In genomic region chr9:20683351-20684034, GRCh38 we compare ENCODE assay signal across 8 cellular contexts. TPM values are rescaled to one million over a fixed set of nuclear protein-coding genes. Genes with fewer than 3 reads are reported as not detected.
DNase-seq lines count a peak whose midpoint lies in the region; ATAC-seq and TF ChIP-seq lines count a peak whose summit lies in the region.

No MANE protein-coding gene starts in this region.

- peak overlapping the region; percentile 35 to 97 (median 94) for H3K27ac ChIP-seq in heart left ventricle

- peaks cover 2% of the 10 kb centered on the region for H3K36me3 Mint-ChIP-seq in activated naive CD8-positive, alpha-beta T cell treated with anti-CD3 and anti-CD28 coated beads, Interleukin-2, amount 10 ng/mL, durations not matched to agents 7 days and 5 days

- intact Hi-C loops in heart left ventricle (cut with DNase I): loop anchor here in 7 of 10 donors (2.0 to 10.0 kb wide), 6 partner anchors 56 to 329 kb away; partner anchors contain the start of gene MLLT3 (in 5 of the 7)

- POLR2A ChIA-PET in activated naive CD8-positive, alpha-beta T cell treated with anti-CD3 and anti-CD28 coated beads, Interleukin-2, amount 10 ng/mL, durations not matched to agents 7 days and 5 days (lab: Charles Lee): interaction anchor here (0.7 to 3.1 kb wide), 16 partner anchors 17 to 683 kb away, joined by 3 to 39 read pairs (median 4); partner anchors contain the start of gene MLLT3

- no peaks in the 10 kb centered on the region for H3K9me3 ChIP-seq in heart left ventricle

- peaks cover 19% of the 10 kb centered on the region for H3K4me1 Mint-ChIP-seq in activated naive CD8-positive, alpha-beta T cell treated with anti-CD3 and anti-CD28 coated beads, Interleukin-2, amount 10 ng/mL, durations not matched to agents 7 days and 5 days

- ATAC-seq in HG03159 (IDR thresholded peaks at IDR 0.05; ENCODE audit: unreplicated experiment) (peak; percentile 12), heart left ventricle (peak in 3 of 4 donors; percentile 3 to 30 (median 17)), GM21390 (IDR thresholded peaks at IDR 0.05; ENCODE audit: unreplicated experiment) (no peak)
- no peak for ATAC-seq in activated naive CD8-positive, alpha-beta T cell treated with anti-CD3 and anti-CD28 coated beads, Interleukin-2, amount 10 ng/mL, durations not matched to agents 7 days and 5 days (ENCODE audit: low read depth)

- peaks cover 0 to 34% (median 21%) of the 10 kb centered on the region in 12 donors for H3K4me1 ChIP-seq in heart left ventricle

- DNase-seq in NCI-H2171 treated with DMSO at 0.1 percent for 48 hours (lab: John Stamatoyannopoulos, UW) (peak; percentile 38), NCI-H2171 (lab: John Stamatoyannopoulos, UW) (no peak), RPMI7951 (ENCODE audit: low read depth) (peak; percentile 59), heart left ventricle (peak in 4 of 5 donors; percentile 42 to 76 (median 58)), pulmonary artery endothelial cell (ENCODE audit: low read depth, low spot score) (peak; percentile 66)
- DNase-seq in activated naive CD8-positive, alpha-beta T cell treated with anti-CD3 and anti-CD28 coated beads, Interleukin-2, amount 10 ng/mL, durations not matched to agents 7 days and 5 days: no peak

- peak overlapping the region; percentile 80 to 95 (median 88) for H3K4me3 ChIP-seq in heart left ventricle

- TF ChIP-seq CTCF in heart left ventricle (IDR thresholded peaks at IDR 0.05): no peak

- TF ChIP-seq POLR2A in heart left ventricle (IDR thresholded peaks at IDR 0.05): no peak

- H3K4me3 Mint-ChIP-seq in activated naive CD8-positive, alpha-beta T cell treated with anti-CD3 and anti-CD28 coated beads, Interleukin-2, amount 10 ng/mL, durations not matched to agents 7 days and 5 days: peak overlapping the region; percentile 94

- WGBS in heart left ventricle, 4 donors: 1 to 5% (median 2%) methylated on average over 23 to 27 of the region's 27 CpGs

- H3K27me3 ChIP-seq in heart left ventricle: no peaks in the 10 kb centered on the region

- no peaks in the 10 kb centered on the region for H3K9me3 Mint-ChIP-seq in activated naive CD8-positive, alpha-beta T cell treated with anti-CD3 and anti-CD28 coated beads, Interleukin-2, amount 10 ng/mL, durations not matched to agents 7 days and 5 days

- peak overlapping the region; percentile 27 for H3K27ac Mint-ChIP-seq in activated naive CD8-positive, alpha-beta T cell treated with anti-CD3 and anti-CD28 coated beads, Interleukin-2, amount 10 ng/mL, durations not matched to agents 7 days and 5 days

- no peaks in the 10 kb centered on the region for H3K27me3 Mint-ChIP-seq in activated naive CD8-positive, alpha-beta T cell treated with anti-CD3 and anti-CD28 coated beads, Interleukin-2, amount 10 ng/mL, durations not matched to agents 7 days and 5 days

- no peaks in the 10 kb centered on the region for H3K36me3 ChIP-seq in heart left ventricle

RNA-seq across cellular contexts. Expression of gene FOCAD, which starts 0.6 kb away (rescaled TPM):
- total RNA-seq in RPMI7951 (2014; rRNA removed; shearing (Covaris generic)): 44.2 and 54.1 TPM in 2 replicates
- 10 to 100 TPM; 21.2 to 28.3 TPM for total RNA-seq in activated naive CD8-positive, alpha-beta T cell treated with anti-CD3 and anti-CD28 coated beads, Interleukin-2, amount 10 ng/mL, durations not matched to agents 7 days and 5 days
- total RNA-seq in heart left ventricle (10 to 100 TPM; 25.1 to 39.5 (median 32.6) TPM), pulmonary artery endothelial cell (88.4 and 127 TPM in 2 replicates)
- 10 to 100 TPM in 1 of 2 donors, 1 to 10 TPM in 1; 8.6 to 15.3 TPM for polyA plus RNA-seq in heart left ventricle

Comparison
In these comparisons a context has a peak if more than half of its experiments do, and no peak if none do; other contexts are left out.
1. DNase-seq: peak in NCI-H2171 treated with DMSO at 0.1 percent for 48 hours (single experiment), RPMI7951 (single experiment), heart left ventricle (4 of 5) and pulmonary artery endothelial cell (single experiment); none in NCI-H2171 (single experiment) and activated naive CD8-positive, alpha-beta T cell treated with anti-CD3 and anti-CD28 coated beads, Interleukin-2, amount 10 ng/mL, durations not matched to agents 7 days and 5 days (single experiment).
2. ATAC-seq: peak in HG03159 (single experiment) and heart left ventricle (3 of 4); none in activated naive CD8-positive, alpha-beta T cell treated with anti-CD3 and anti-CD28 coated beads, Interleukin-2, amount 10 ng/mL, durations not matched to agents 7 days and 5 days (single experiment) and GM21390 (single experiment).